13 cellular contexts compared by ENCODE assay signal in the genomic region with DNA sequence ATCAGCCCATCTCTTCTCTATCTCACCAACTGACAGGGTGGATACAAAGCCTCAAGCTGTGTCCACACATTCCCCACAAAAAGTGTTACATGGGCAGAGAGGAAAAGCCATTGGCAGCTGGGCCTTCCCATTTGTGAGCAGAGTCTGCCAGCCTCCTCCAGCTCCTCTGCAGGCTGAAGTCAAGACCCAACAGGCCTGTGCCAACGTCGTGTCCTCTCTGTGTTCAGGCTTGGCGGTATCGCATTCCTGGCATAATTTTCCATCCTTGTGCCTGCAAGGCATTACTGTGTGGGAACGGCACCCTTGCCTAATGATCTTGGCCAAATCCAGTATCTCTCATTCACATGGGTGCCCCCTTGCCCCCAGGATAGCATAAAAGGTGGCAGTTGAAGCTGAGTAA. TPM values are rescaled to one million over a fixed set of nuclear protein-coding genes. Genes with fewer than 3 reads are reported as not detected.
"Had no signal": no experiment of that assay in that cellular context is flagged by ENCODE, and none has a peak within 500 bp of the region (broad histone marks: within the 10 kb centered on the region; RNA-seq: fewer than 3 reads in every experiment).

No MANE protein-coding gene starts in this region.

- H3K36me3 ChIP-seq: ascending aorta, colonic mucosa, heart left ventricle, pancreas, stomach had no signal

- ATAC-seq: pancreas had no signal

- H3K4me3 ChIP-seq: ascending aorta, colonic mucosa, heart left ventricle, pancreas, skin epidermis, stomach had no signal

- H3K9me3 ChIP-seq: ascending aorta, colonic mucosa, heart left ventricle, pancreas, stomach had no signal

- H3K27me3 ChIP-seq: ascending aorta, colonic mucosa, heart left ventricle, pancreas, stomach had no signal

- DNase-seq: activated CD4-positive, alpha-beta memory T cell treated with anti-CD3 and anti-CD28 coated beads for 36 hours; activated naive CD8-positive, alpha-beta T cell treated with anti-CD3 and anti-CD28 coated beads, Interleukin-2, amount 10 ng/mL, durations not matched to agents 7 days and 5 days; activated T-cell treated with anti-CD3 and anti-CD28 coated beads, Interleukin-2, amount 50 U/mL, for 48 hours; caudate nucleus; colonic mucosa; heart left ventricle; pancreas; stimulated activated CD4-positive, alpha-beta T cell treated with anti-CD3 and anti-CD28 coated beads, Interleukin-4, amount 100 ng/mL, for 4 hours; stomach had no signal

- H3K27ac ChIP-seq: ascending aorta, colonic mucosa, heart left ventricle, pancreas, stomach had no signal

- H3K4me1 ChIP-seq: ascending aorta, colonic mucosa, heart left ventricle had no signal

RNA-seq across cellular contexts. Expression of gene APCDD1, which starts 41.5 kb away (rescaled TPM):
- total RNA-seq: activated CD4-positive, alpha-beta memory T cell treated with anti-CD3 and anti-CD28 coated beads for 36 hours; activated naive CD8-positive, alpha-beta T cell treated with anti-CD3 and anti-CD28 coated beads, Interleukin-2, amount 10 ng/mL, durations not matched to agents 7 days and 5 days; epithelial cell of proximal tubule; SK-MEL-5 had no signal
